ENCODE assay signal across 8 cellular contexts in the genomic region with DNA sequence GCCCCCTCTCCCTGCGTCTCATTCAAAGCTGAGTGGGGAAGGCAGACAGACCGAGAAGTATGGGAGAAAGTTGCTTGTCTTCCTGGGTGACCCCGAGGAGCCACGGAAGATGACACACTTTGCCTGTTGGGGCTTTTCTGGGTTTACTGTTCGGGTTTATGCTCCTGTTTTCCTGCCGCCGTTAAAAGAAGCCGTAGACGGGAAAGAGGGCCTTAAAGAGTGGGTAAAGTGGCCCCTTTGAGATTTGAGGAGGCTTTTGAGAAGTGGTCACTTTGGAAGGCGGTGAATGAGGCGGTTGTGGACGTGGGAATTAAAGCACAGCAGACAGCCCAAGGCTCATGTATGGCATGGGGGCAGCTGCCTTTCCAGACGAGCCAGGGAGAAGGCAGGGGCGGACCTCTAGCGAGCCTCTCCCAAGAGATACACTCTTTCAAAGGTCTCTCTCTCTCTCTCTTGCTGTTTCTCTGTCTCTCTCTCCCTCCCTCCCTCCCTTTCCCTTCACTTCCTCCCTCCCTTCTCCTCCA. TPM values are rescaled to one million over a fixed set of nuclear protein-coding genes. Genes with fewer than 3 reads are reported as not detected.
DNase-seq lines count a peak whose midpoint lies in the region; ATAC-seq, FAIRE-seq and TF ChIP-seq lines count a peak whose summit lies in the region.

No MANE protein-coding gene starts in this region.

- no peaks in the 10 kb centered on the region for H3K9me3 ChIP-seq in WERI-Rb-1 (ENCODE audit: severe bottlenecking)
- H3K9me3 ChIP-seq in pancreas, result no peaks in the 10 kb centered on the region

- H3K36me3 ChIP-seq in WERI-Rb-1, result no peaks in the 10 kb centered on the region
- no peaks in the 10 kb centered on the region for H3K36me3 ChIP-seq in pancreas

- DNase-seq in CD1c-positive myeloid dendritic cell (ENCODE audit: extremely low spot score) (peak; percentile 20), WERI-Rb-1 (peak; percentile 27), foreskin melanocyte (peak; percentile 33), pancreas (no peak), GM12891 (ENCODE audit: insufficient read length, low spot score) (no peak), NCI-H2107 treated with DMSO at 0.1 percent for 48 hours (lab: John Stamatoyannopoulos, UW; ENCODE audit: unreplicated experiment) (no peak)

- intact Hi-C loops in pancreas (cut with DNase I), result loop anchor here in 1 of 3 donors (10.0 kb wide), 1 partner anchor 339 kb away; no protein-coding TSS in a partner anchor

- WGBS in pancreas, 2 donors, result 3 to 4% methylated on average over 15 of the region's 15 CpGs

- TF ChIP-seq CTCF in WERI-Rb-1 (IDR thresholded peaks at IDR 0.05; ENCODE audit: low read depth, low read length) (no peak), pancreas (IDR thresholded peaks at IDR 0.05) (no peak)

- no peaks in the 10 kb centered on the region for H3K27me3 ChIP-seq in WERI-Rb-1 (ENCODE audit: insufficient read depth, low read depth, severe bottlenecking)
- peaks cover 0 to 11% (median 0%) of the 10 kb centered on the region in 4 donors for H3K27me3 ChIP-seq in pancreas

- no peak for TF ChIP-seq POLR2A in GM12891 (IDR thresholded peaks at IDR 0.05; ENCODE audit: low read depth, low read length)

- peak overlapping the region; percentile 73 for H3K4me3 ChIP-seq in WERI-Rb-1 (ENCODE audit: low read depth, low read length)
- peak overlapping the region; percentile 57 to 69 (median 62) for H3K4me3 ChIP-seq in pancreas

- H3K4me1 ChIP-seq in pancreas, result peaks cover 0 to 5% (median 0%) of the 10 kb centered on the region in 3 donors

- ATAC-seq in GM19043 (IDR thresholded peaks at IDR 0.05; ENCODE audit: low read depth, unreplicated experiment) (peak; percentile 19), HG03378 (IDR thresholded peaks at IDR 0.05; ENCODE audit: unreplicated experiment) (peak; percentile 38), pancreas (peak; percentile 24 to 41 (median 34))

- FAIRE-seq in pancreas (lab: Jason Lieb, UNC), result no peak
- no peak for FAIRE-seq in GM12891 (lab: Jason Lieb, UNC)

- no peak overlapping the region for H3K27ac ChIP-seq in WERI-Rb-1
- peak overlapping the region in 2 of 4 donors; percentile 11 to 57 for H3K27ac ChIP-seq in pancreas

TF ChIP-seq in GM12891, 5 proteins besides CTCF, POLR2A, EP300 and RAD21:
- TF ChIP-seq POU2F2 (IDR thresholded peaks at IDR 0.05; ENCODE audit: low read depth, low read length), result no peak
- no peak for TF ChIP-seq TAF1 (IDR thresholded peaks at IDR 0.05; ENCODE audit: low read depth, low read length)
- TF ChIP-seq PAX5 (IDR thresholded peaks at IDR 0.05; ENCODE audit: insufficient read depth, low read length, severe bottlenecking), result no peak
- no peak for TF ChIP-seq SPI1 (IDR thresholded peaks at IDR 0.05; ENCODE audit: low read depth, low read length)

RNA-seq across cellular contexts. Expression of a gene that starts 0.5 kb away (rescaled TPM):
- total RNA-seq in pancreas, result 10 to 100 TPM in 1 of 6 donors, 1 to 10 TPM in 5; 1.8 to 13.4 (median 5.9) TPM
- 1 to 10 TPM; 6.5 to 8.9 TPM for polyA plus RNA-seq in pancreas
- polyA plus RNA-seq in GM12891 (2012; ENCODE audit: low read depth, missing spikeins), result 0.36 TPM

RNA-seq across cellular contexts. Expression of a gene that starts 52.0 kb away (rescaled TPM):
- 10 to 100 TPM; 24.4 to 30.7 (median 27.7) TPM for total RNA-seq in pancreas
- 1 to 10 TPM; 6.7 to 9.4 TPM for polyA plus RNA-seq in pancreas
- polyA plus RNA-seq in GM12891 (2012; ENCODE audit: low read depth, missing spikeins), result 7.0 TPM

Comparison
In these comparisons a context has a peak if more than half of its experiments do, and no peak if none do; other contexts are left out.
1. DNase-seq: peak in CD1c-positive myeloid dendritic cell (single experiment), WERI-Rb-1 (single experiment) and foreskin melanocyte (single experiment); none in pancreas (0 of 6), GM12891 (single experiment) and NCI-H2107 treated with DMSO at 0.1 percent for 48 hours (single experiment).
2. Peak in every context shown above with its lines, with median percentiles within 50 percentile points of each other: ATAC-seq.